ENCODE assay signal across 18 cellular contexts in the genomic region with DNA sequence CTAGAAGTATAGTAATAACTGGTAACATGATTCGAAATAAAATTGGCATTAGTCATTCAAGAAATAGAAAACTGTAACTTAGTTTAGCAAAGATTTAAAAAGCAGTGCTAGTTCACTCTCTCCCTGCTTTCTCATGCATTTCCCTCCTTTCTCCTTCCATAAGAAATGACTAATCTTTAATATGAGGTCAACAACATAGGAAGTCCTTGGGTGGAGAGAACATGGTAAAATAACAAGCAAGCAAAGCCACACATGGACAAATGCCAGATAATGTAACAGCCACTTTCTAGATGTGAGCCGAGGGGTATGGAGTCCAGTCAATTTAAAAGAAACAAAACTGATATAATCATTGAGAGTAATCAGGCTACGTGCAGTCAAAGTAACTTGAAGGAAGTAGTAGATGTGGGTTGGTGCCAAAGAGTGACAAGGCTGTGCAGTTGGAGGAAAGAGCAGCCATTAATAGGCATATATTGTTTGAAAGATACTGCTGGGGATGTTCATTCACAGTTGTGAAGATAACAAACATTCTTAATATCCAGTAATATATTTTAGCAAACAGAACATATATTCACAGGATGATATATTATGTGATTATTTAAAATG.
DNase-seq lines count a peak whose midpoint lies in the region; ATAC-seq, FAIRE-seq and TF ChIP-seq lines count a peak whose summit lies in the region.
"Had no signal": no experiment of that assay in that cellular context is flagged by ENCODE, and none has a peak within 500 bp of the region (broad histone marks: within the 10 kb centered on the region; RNA-seq: fewer than 3 reads in every experiment).

No MANE protein-coding gene starts in this region.

- FAIRE-seq in endothelial cell of umbilical vein (lab: Jason Lieb, UNC): peak; percentile 67

- no peaks in the 10 kb centered on the region for H3K9me3 Mint-ChIP-seq in osteocyte (ENCODE audit: unreplicated experiment)

- peaks cover 3% of the 10 kb centered on the region for H4K20me1 ChIP-seq in endothelial cell of umbilical vein (replicated peaks; ENCODE audit: control insufficient read depth, extremely low read depth, insufficient read depth, low read length)

- H3K36me3 Mint-ChIP-seq in osteocyte (ENCODE audit: unreplicated experiment): no peaks in the 10 kb centered on the region
- H3K36me3 Mint-ChIP-seq: activated naive CD8-positive, alpha-beta T cell had no signal

- H3K27me3 ChIP-seq in endothelial cell of umbilical vein (ENCODE audit: control insufficient read depth in 2 of 2, insufficient read depth in 2 of 2, low read length in 2 of 2): peaks cover 36 to 79% of the 10 kb centered on the region in 2 experiments
- H3K27me3 ChIP-seq: foreskin keratinocyte had no signal

- no peak overlapping the region for H3K9ac ChIP-seq in endothelial cell of umbilical vein (replicated peaks; ENCODE audit: extremely low read depth, insufficient read depth, low read length)

- ATAC-seq in HG03039 (IDR thresholded peaks at IDR 0.05; ENCODE audit: unreplicated experiment): no peak
- ATAC-seq: foreskin keratinocyte, HCT116 had no signal

- no peaks in the 10 kb centered on the region for H3K9me3 ChIP-seq in endothelial cell of umbilical vein (replicated peaks; ENCODE audit: control insufficient read depth, insufficient read depth, low read length)

- CTCF ChIA-PET in endothelial cell of umbilical vein (lab: Charles Lee): interaction anchor here (1.2 kb wide), 1 partner anchor 8 kb away, joined by 3 read pairs; no protein-coding TSS in a partner anchor

- DNase-seq in EL (peak; percentile 75), RPMI7951 (ENCODE audit: low read depth) (peak; percentile 76), endothelial cell of umbilical vein (ENCODE audit: low read depth, low spot score) (peak; percentile 66), osteocyte (ENCODE audit: extremely low spot score, unreplicated experiment) (no peak), amygdala (lab: John Stamatoyannopoulos, UW) (no peak), NCI-H1105 (lab: John Stamatoyannopoulos, UW) (no peak)
- no peak for DNase-seq in activated CD4-positive, alpha-beta T cell treated with anti-CD3 and anti-CD28 coated beads, Interleukin-2, amount 50 U/mL, for 48 hours
- DNase-seq: activated T-cell treated with anti-CD3 and anti-CD28 coated beads for 4 hours, DMS79, MM.1S had no signal

- no peak overlapping the region for H3K27ac ChIP-seq in endothelial cell of umbilical vein (ENCODE audit: insufficient read depth, low read depth, low read length)
- H3K27ac ChIP-seq: coronary artery, foreskin keratinocyte had no signal

- intact Hi-C loops in endothelial cell of umbilical vein (cut with micrococcal nuclease): loop anchor here (1.0 to 2.0 kb wide), 3 partner anchors 47 to 197 kb away; partner anchors contain the start of gene DUSP10

- H3K4me2 ChIP-seq in endothelial cell of umbilical vein (ENCODE audit: insufficient read depth, low read length): no peak overlapping the region
- H3K4me2 ChIP-seq: smooth muscle cell had no signal

- peaks cover 13% of the 10 kb centered on the region for H3K4me1 ChIP-seq in endothelial cell of umbilical vein (ENCODE audit: control insufficient read depth, extremely low read depth, insufficient read depth, low read length)

- H3K27me3 Mint-ChIP-seq in osteocyte (ENCODE audit: unreplicated experiment): peaks cover 28% of the 10 kb centered on the region

- no TSS peak for BruUV-seq in endothelial cell of umbilical vein (replicated peaks; lab: Mats Ljungman, UMichigan)

- dilution Hi-C loops in endothelial cell of umbilical vein (cut with MboI; ENCODE audit: extremely low pct_ligation_motif_present, low sequenced_read_pairs): no loop called here

- H3K27ac Mint-ChIP-seq in osteocyte (ENCODE audit: unreplicated experiment): peak overlapping the region; percentile 8
- H3K27ac Mint-ChIP-seq: activated naive CD8-positive, alpha-beta T cell; B cell; T-helper 1 cell treated with Interleukin-12 subunit alpha and Interleukin-12 subunit beta and Interleukin-4 antibody, amounts not matched to agents 30 μg/mL and 1 μg/mL, for 36 hours had no signal

- H3K4me3 ChIP-seq in endothelial cell of umbilical vein (replicated peaks in 1 of 3; ENCODE audit: insufficient read depth in 1 of 3, low read depth in 1 of 3, low read length in 3 of 3): no peak overlapping the region
- H3K4me3 ChIP-seq: coronary artery, smooth muscle cell had no signal

- POLR2A ChIA-PET in endothelial cell of umbilical vein (lab: Charles Lee): no interaction called here

- no peaks in the 10 kb centered on the region for H3K9me1 ChIP-seq in endothelial cell of umbilical vein (replicated peaks; ENCODE audit: control insufficient read depth, extremely low read depth, insufficient read depth, low read length)

- no peak for TF ChIP-seq POLR2A in endothelial cell of umbilical vein (IDR thresholded peaks at IDR 0.05; ENCODE audit: low read depth, low read length)

- TF ChIP-seq CTCF in endothelial cell of umbilical vein (IDR thresholded peaks at IDR 0.05; ENCODE audit: extremely low read depth in 1 of 2, insufficient read depth in 1 of 2, low read depth in 1 of 2, low read length in 2 of 2): no peak
- TF ChIP-seq CTCF in osteocyte (IDR thresholded peaks at IDR 0.05): no peak

- H3K36me3 ChIP-seq in endothelial cell of umbilical vein (ENCODE audit: control insufficient read depth in 2 of 2, extremely low read depth in 1 of 2, insufficient read depth in 2 of 2, low read length in 2 of 2): no peaks in the 10 kb centered on the region

- H3K79me2 ChIP-seq in endothelial cell of umbilical vein (ENCODE audit: control insufficient read depth, insufficient read depth, low read length): no peaks in the 10 kb centered on the region

- no peak overlapping the region for H2AFZ ChIP-seq in endothelial cell of umbilical vein (ENCODE audit: low read depth, low read length)

- no peak overlapping the region for H3K4me3 Mint-ChIP-seq in osteocyte (ENCODE audit: unreplicated experiment)
- H3K4me3 Mint-ChIP-seq: activated naive CD8-positive, alpha-beta T cell; B cell; T-helper 1 cell treated with Interleukin-12 subunit alpha and Interleukin-12 subunit beta and Interleukin-4 antibody, amounts not matched to agents 30 μg/mL and 1 μg/mL, for 36 hours had no signal

- H3K4me1 Mint-ChIP-seq in osteocyte (ENCODE audit: unreplicated experiment): peaks cover 23% of the 10 kb centered on the region
- H3K4me1 Mint-ChIP-seq: B cell had no signal

TF ChIP-seq in endothelial cell of umbilical vein, 7 proteins besides CTCF, POLR2A, EP300 and RAD21:
- TF ChIP-seq GATA2 (IDR thresholded peaks at IDR 0.05; ENCODE audit: insufficient read depth, insufficient read length, low read depth, low read length) (peak; percentile 64), JUN (IDR thresholded peaks at IDR 0.05; ENCODE audit: borderline replicate concordance, insufficient read depth, insufficient read length, low read depth) (peak; percentile 44), POLR2AphosphoS5 (IDR thresholded peaks at IDR 0.05; ENCODE audit: insufficient read depth, low read depth, low read length) (peak; percentile 87), EZH2 (IDR thresholded peaks at IDR 0.05; ENCODE audit: borderline replicate concordance, low read depth, low read length, severe bottlenecking) (no peak), FOS (IDR thresholded peaks at IDR 0.05; ENCODE audit: borderline replicate concordance, insufficient read depth, low read length) (peak; percentile 71), MYC (IDR thresholded peaks at IDR 0.05; ENCODE audit: low read depth, low read length) (no peak)
- TF ChIP-seq, protein P1, sequence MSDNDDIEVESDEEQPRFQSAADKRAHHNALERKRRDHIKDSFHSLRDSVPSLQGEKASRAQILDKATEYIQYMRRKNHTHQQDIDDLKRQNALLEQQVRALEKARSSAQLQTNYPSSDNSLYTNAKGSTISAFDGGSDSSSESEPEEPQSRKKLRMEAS (IDR thresholded peaks at IDR 0.05; ENCODE audit: insufficient read depth, insufficient read length): no peak

Comparison
In these comparisons a context has a peak if more than half of its experiments do, and no peak if none do; other contexts are left out.
1. DNase-seq: peak in EL (single experiment), RPMI7951 (single experiment) and endothelial cell of umbilical vein (single experiment); none in osteocyte (single experiment), amygdala (0 of 56), NCI-H1105 (single experiment) and activated CD4-positive, alpha-beta T cell treated with anti-CD3 and anti-CD28 coated beads, Interleukin-2, amount 50 U/mL, for 48 hours (0 of 2).